Comparison of ENCODE assay signal across 10 cellular contexts in the genomic region with DNA sequence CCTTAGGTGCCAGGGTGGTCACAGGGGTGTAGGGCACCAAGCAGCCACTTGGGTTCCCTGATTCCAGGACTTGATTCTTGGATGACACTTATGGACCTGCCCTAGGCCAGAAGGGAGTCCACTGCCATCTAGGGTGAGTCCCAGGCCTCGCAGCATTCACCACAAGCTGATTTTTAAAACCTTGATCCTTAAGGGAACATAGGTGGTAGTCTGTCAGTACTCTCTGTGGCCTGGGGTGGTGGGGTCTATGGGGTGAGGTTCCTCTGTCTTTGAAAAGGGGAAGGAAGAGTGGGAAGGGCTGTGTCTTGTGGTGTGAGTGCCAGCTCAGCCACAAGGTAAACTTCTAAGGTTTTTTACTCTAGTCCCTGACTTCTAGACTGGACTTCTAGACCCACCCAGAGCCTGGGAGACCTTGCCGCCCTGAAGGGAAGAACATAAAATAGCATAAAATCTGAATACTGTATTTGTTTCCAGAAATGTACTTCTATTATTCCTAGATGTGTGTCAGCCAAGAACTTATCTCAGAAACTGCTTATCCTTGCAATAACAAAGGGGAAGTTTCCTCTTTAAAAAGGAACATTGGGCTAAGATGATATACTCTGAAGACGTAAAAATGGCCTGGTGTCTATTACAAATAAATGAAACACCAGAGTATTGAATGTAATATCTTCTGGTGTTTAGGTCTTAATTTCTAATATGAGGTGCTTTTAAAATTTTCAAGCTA.
DNase-seq lines count a peak whose midpoint lies in the region; ATAC-seq and TF ChIP-seq lines count a peak whose summit lies in the region.
"Had no signal": no experiment of that assay in that cellular context is flagged by ENCODE, and none has a peak within 500 bp of the region (broad histone marks: within the 10 kb centered on the region; RNA-seq: fewer than 3 reads in every experiment).

No MANE protein-coding gene starts in this region.

- peaks cover 15% of the 10 kb centered on the region for H3K4me1 ChIP-seq in BE2C
- peaks cover 0 to 5% of the 10 kb centered on the region in 2 donors for H3K4me1 ChIP-seq in lung (ENCODE audit: control insufficient read depth in 2 of 2, insufficient read depth in 2 of 2, low read length in 2 of 2)

- DNase-seq in BE2C (no peak), MV-4-11 (lab: John Stamatoyannopoulos, UW) (peak; percentile 76), cardiac fibroblast (ENCODE audit: low read depth in 2 of 2) (peak in 1 of 2 donors; percentile 63), lung (ENCODE audit: low spot score) (no peak), retina (no peak), cerebellum (ENCODE audit: low spot score) (no peak)
- DNase-seq: CD4-positive, CD25-positive, alpha-beta regulatory T cell; NCI-H526 treated with DMSO at 0.1 percent for 48 hours had no signal

- H3K4me3 ChIP-seq in BE2C (ENCODE audit: low read depth, low read length), result no peak overlapping the region
- no peak overlapping the region for H3K4me3 ChIP-seq in cardiac fibroblast (replicated peaks in 1 of 2; ENCODE audit: low read depth in 2 of 2, low read length in 2 of 2)
- no peak overlapping the region for H3K4me3 ChIP-seq in lung

- no peak overlapping the region for H3K27ac ChIP-seq in lung (ENCODE audit: low read depth in 1 of 2, low read length in 1 of 2)

- TF ChIP-seq CTCF in BE2C (IDR thresholded peaks at IDR 0.05; ENCODE audit: low read depth, low read length) (peak; percentile 24; the same call in 1 of the 2 replicates), cardiac fibroblast (IDR thresholded peaks at IDR 0.05; ENCODE audit: low read depth, low read length) (peak; percentile 16), lung (IDR thresholded peaks at IDR 0.05; ENCODE audit: control extremely low read depth, extremely low read depth) (no peak)

- H3K27me3 ChIP-seq in BE2C (no peaks in the 10 kb centered on the region), lung (ENCODE audit: control insufficient read depth, insufficient read depth) (no peaks in the 10 kb centered on the region)

- ATAC-seq in lung (ENCODE audit: insufficient read depth, low FRiP score) (peak; percentile 34), HG02981 (IDR thresholded peaks at IDR 0.05; ENCODE audit: unreplicated experiment) (no peak), HG03159 (IDR thresholded peaks at IDR 0.05; ENCODE audit: unreplicated experiment) (no peak)

- H3K36me3 ChIP-seq in BE2C, result no peaks in the 10 kb centered on the region
- H3K36me3 ChIP-seq in lung (ENCODE audit: control insufficient read depth in 2 of 2, insufficient read depth in 2 of 2, low read length in 2 of 2), result no peaks in the 10 kb centered on the region

- H3K9me3 ChIP-seq in BE2C (no peaks in the 10 kb centered on the region), lung (ENCODE audit: control insufficient read depth in 2 of 2, insufficient read depth in 1 of 2, low read length in 1 of 2) (no peaks in the 10 kb centered on the region)

- WGBS in lung, 2 donors, result 28 to 57% methylated on average over 3 of the region's 3 CpGs
